In the genomic region with DNA sequence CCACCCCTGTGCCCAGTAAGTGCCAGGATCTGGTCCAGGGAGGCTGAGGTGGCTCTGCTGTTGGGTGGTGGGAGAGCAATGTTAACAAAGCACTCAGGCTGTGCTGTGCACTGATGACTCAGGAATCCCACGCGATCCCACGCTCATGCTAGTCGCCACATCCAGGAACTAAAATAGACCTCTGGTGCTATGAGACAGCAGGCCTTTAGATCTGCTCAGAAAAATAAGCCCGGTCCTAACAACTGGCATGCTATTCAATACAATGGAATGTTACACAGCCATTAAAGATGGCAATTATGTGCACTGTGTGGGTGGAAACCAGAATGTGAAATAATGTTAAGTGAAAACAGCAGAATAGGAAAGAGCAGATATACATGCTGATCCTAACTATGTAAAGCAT, we compare ENCODE assay signal across 11 cellular contexts. TPM values are rescaled to one million over a fixed set of nuclear protein-coding genes. Genes with fewer than 3 reads are reported as not detected.
DNase-seq lines count a peak whose midpoint lies in the region; ATAC-seq and TF ChIP-seq lines count a peak whose summit lies in the region.
"Had no signal": no experiment of that assay in that cellular context is flagged by ENCODE, and none has a peak within 500 bp of the region (broad histone marks: within the 10 kb centered on the region; RNA-seq: fewer than 3 reads in every experiment).

No MANE protein-coding gene starts in this region.

- ATAC-seq in HG02885 (IDR thresholded peaks at IDR 0.05; ENCODE audit: poor library complexity, unreplicated experiment): no peak

- POLR2A ChIA-PET in BJ (lab: Charles Lee): no interaction called here

- H3K27me3 ChIP-seq in BJ (ENCODE audit: control insufficient read depth, insufficient read depth, low read length) (no peaks in the 10 kb centered on the region), mammary epithelial cell (ENCODE audit: insufficient read depth, low read length) (no peaks in the 10 kb centered on the region), H7 (ENCODE audit: control insufficient read depth, insufficient read depth, low read length) (no peaks in the 10 kb centered on the region)
- H3K27me3 ChIP-seq: colonic mucosa had no signal

- H3K79me2 ChIP-seq in mammary epithelial cell (ENCODE audit: insufficient read depth, low read length): no peaks in the 10 kb centered on the region

- no peak overlapping the region for H3K9ac ChIP-seq in mammary epithelial cell (ENCODE audit: insufficient read depth, low read length)

- no peaks in the 10 kb centered on the region for H3K9me3 ChIP-seq in mammary epithelial cell (replicated peaks; ENCODE audit: insufficient read depth, low read length)
- H3K9me3 ChIP-seq: colonic mucosa had no signal

- H3K36me3 ChIP-seq in BJ (ENCODE audit: control insufficient read depth, insufficient read depth, low read length) (no peaks in the 10 kb centered on the region), mammary epithelial cell (ENCODE audit: insufficient read depth, low read length) (no peaks in the 10 kb centered on the region), H7 (replicated peaks; ENCODE audit: control insufficient read depth, insufficient read depth, low read length) (no peaks in the 10 kb centered on the region)
- H3K36me3 ChIP-seq: colonic mucosa had no signal

- 18% methylated on average over 5 of the region's 5 CpGs for WGBS in mammary epithelial cell (ENCODE audit: low coverage, missing lambda C conversion rate)

- H3K4me3 ChIP-seq in BJ (ENCODE audit: low read depth, low read length) (no peak overlapping the region), mammary epithelial cell (replicated peaks in 1 of 3; ENCODE audit: insufficient read depth in 1 of 3, low read depth in 2 of 3, low read length in 3 of 3) (no peak overlapping the region), H7 (ENCODE audit: insufficient read depth, low read depth, low read length) (no peak overlapping the region)
- H3K4me3 ChIP-seq: colonic mucosa, GM12878 had no signal

- CTCF ChIA-PET in BJ (lab: Yijun Ruan, JAX): interaction anchor here (0.6 kb wide), 1 partner anchor 286 kb away, joined by 4 read pairs; no protein-coding TSS in a partner anchor
- CTCF ChIA-PET in mammary epithelial cell (lab: Charles Lee; ENCODE audit: low non-redundant PET): no interaction called here

- no TSS peak for BruUV-seq in mammary epithelial cell (replicated peaks; lab: Mats Ljungman, UMichigan)

- H2AFZ ChIP-seq in mammary epithelial cell (ENCODE audit: low read depth, low read length): peak overlapping the region; percentile 12

- dilution Hi-C loops in mammary epithelial cell (cut with HindIII; ENCODE audit: low sequenced_read_pairs): no loop called here

- H4K20me1 ChIP-seq in mammary epithelial cell (ENCODE audit: insufficient read depth, low read length): no peaks in the 10 kb centered on the region

- H3K4me2 ChIP-seq in mammary epithelial cell (ENCODE audit: insufficient read depth, low read depth, low read length): peak overlapping the region; percentile 35

- TF ChIP-seq CTCF in BJ (IDR thresholded peaks at IDR 0.05; ENCODE audit: insufficient read depth, low read depth, low read length) (no peak), mammary epithelial cell (conservative IDR thresholded peaks at IDR 0.05 in 1 of 2, IDR thresholded peaks at IDR 0.05 in 1 of 2; ENCODE audit: extremely low read depth in 1 of 2, insufficient read depth in 1 of 2, low read depth in 1 of 2, low read length in 2 of 2) (no peak)

- in situ Hi-C loops in mammary epithelial cell (cut with MboI; ENCODE audit: low sequenced_read_pairs in 2 of 2): no loop called here

- DNase-seq in BJ (ENCODE audit: low read depth) (peak; percentile 45), LHCN-M2 (ENCODE audit: low read depth) (peak; percentile 92), mammary epithelial cell (peak; percentile 70), occipital lobe (lab: John Stamatoyannopoulos, UW) (peak; percentile 30), H7 (no peak), CD1c-positive myeloid dendritic cell (ENCODE audit: extremely low spot score) (no peak), KG1 (lab: John Stamatoyannopoulos, UW) (no peak)
- DNase-seq: colonic mucosa, NCI-H2081 treated with DMSO at 0.1 percent for 48 hours had no signal

- intact Hi-C loops in mammary epithelial cell (cut with micrococcal nuclease): loop anchor here (2.0 to 5.0 kb wide), 2 partner anchors 15 to 98 kb away; no protein-coding TSS in a partner anchor

- H3K27ac ChIP-seq in mammary epithelial cell (ENCODE audit: insufficient read depth, low read depth, low read length): peak overlapping the region; percentile 76
- H3K27ac ChIP-seq: colonic mucosa had no signal

- peaks cover 32% of the 10 kb centered on the region for H3K4me1 ChIP-seq in mammary epithelial cell (ENCODE audit: insufficient read depth, low read length)
- H3K4me1 ChIP-seq: colonic mucosa had no signal

RNA-seq across cellular contexts. Expression of gene ARL13A, which starts 26.0 kb away (rescaled TPM):
- not detected in 2 replicates for polyA plus RNA-seq in BJ (2011; rRNA removed)
- not detected in 2 replicates for polyA minus RNA-seq in BJ (2011; rRNA and poly(A)+ RNA removed)
- not detected in 2 replicates for total RNA-seq in LHCN-M2 (2014; rRNA removed)
- not detected for polyA plus RNA-seq in LHCN-M2 (2012)
- total RNA-seq in mammary epithelial cell: not detected
- polyA plus RNA-seq in mammary epithelial cell: not detected
- polyA minus RNA-seq in mammary epithelial cell: not detected
- total RNA-seq in occipital lobe: not detected
- total RNA-seq in H7 (2014; rRNA removed; shearing (Covaris generic)): not detected in 2 replicates
- total RNA-seq: colonic mucosa, GM12878 had no signal
- polyA plus RNA-seq: GM12878 had no signal

RNA-seq across cellular contexts. Expression of gene TRMT2B, which starts 56.4 kb away (rescaled TPM):
- polyA plus RNA-seq in BJ (2011; rRNA removed) (11.1 and 12.4 TPM in 2 replicates), mammary epithelial cell (11.3 TPM)
- polyA minus RNA-seq in BJ (2011; rRNA and poly(A)+ RNA removed): 7.9 and 10.7 TPM in 2 replicates
- total RNA-seq in LHCN-M2 (2014; rRNA removed) (15.6 and 15.9 TPM in 2 replicates), mammary epithelial cell (10 to 100 TPM; 15.2 to 15.5 TPM), occipital lobe (8.7 TPM)
- 7.7 TPM for polyA plus RNA-seq in LHCN-M2 (2012)
- 29.2 TPM for polyA minus RNA-seq in mammary epithelial cell
- total RNA-seq in H7 (2014; rRNA removed; shearing (Covaris generic)): 9.8 and 10.6 TPM in 2 replicates

Comparison
In these comparisons a context has a peak if more than half of its experiments do, and no peak if none do; other contexts are left out.
1. DNase-seq: peak in BJ (single experiment), LHCN-M2 (single experiment), mammary epithelial cell (single experiment) and occipital lobe (single experiment); none in H7 (single experiment), CD1c-positive myeloid dendritic cell (single experiment) and KG1 (single experiment).